ENCODE assay signal across 1 cellular context in genomic region chr18:2570772-2571199, GRCh38.
TF ChIP-seq lines count a peak whose summit lies in the region.

No MANE protein-coding gene starts in this region.

TF ChIP-seq in HepG2, 621 proteins besides CTCF, POLR2A, EP300 and RAD21 (continued from another document):
- TF ChIP-seq HMGXB4 (CRISPR knock-in tag; IDR thresholded peaks at IDR 0.05; ENCODE audit: borderline replicate concordance in 1 of 2, low read depth in 1 of 2) (peak in 1 of 2 experiments; percentile 43; a peak in 1 of 4 replicates), ZNF484 (CRISPR knock-in tag; IDR thresholded peaks at IDR 0.05; ENCODE audit: borderline replicate concordance, low read depth) (no peak), ZFP1 (CRISPR knock-in tag; IDR thresholded peaks at IDR 0.05) (no peak), ZBTB2 (CRISPR knock-in tag; IDR thresholded peaks at IDR 0.05; ENCODE audit: low read depth) (no peak), FOXJ3 (CRISPR knock-in tag; IDR thresholded peaks at IDR 0.05; ENCODE audit: borderline replicate concordance) (no peak), ZFP82 (CRISPR knock-in tag; IDR thresholded peaks at IDR 0.05; ENCODE audit: borderline replicate concordance) (0 out of 2 replicates have a peak, but pooled peaks have one; percentile 78), ZNF674 (CRISPR knock-in tag; IDR thresholded peaks at IDR 0.05; ENCODE audit: low read depth) (0 out of 2 replicates have a peak, but pooled peaks have one; percentile 47), ZFP41 (CRISPR knock-in tag; IDR thresholded peaks at IDR 0.05; ENCODE audit: borderline replicate concordance) (no peak), ZBTB10 (CRISPR knock-in tag; IDR thresholded peaks at IDR 0.05; ENCODE audit: borderline replicate concordance) (no peak), ZNF274 (CRISPR knock-in tag; IDR thresholded peaks at IDR 0.05) (no peak), LCORL (IDR thresholded peaks at IDR 0.05) (0 out of 2 replicates have a peak, but pooled peaks have one; percentile 56), LCORL (CRISPR knock-in tag; IDR thresholded peaks at IDR 0.05) (no peak; the same call in 1 of the 2 replicates), MTF2 (CRISPR knock-in tag; IDR thresholded peaks at IDR 0.05; ENCODE audit: borderline replicate concordance) (no peak), ZNF7 (CRISPR knock-in tag; IDR thresholded peaks at IDR 0.05) (no peak), ONECUT2 (CRISPR knock-in tag; IDR thresholded peaks at IDR 0.05) (no peak), ZNF550 (CRISPR knock-in tag; IDR thresholded peaks at IDR 0.05; ENCODE audit: borderline replicate concordance) (no peak), NR2F6 (IDR thresholded peaks at IDR 0.05) (no peak), NR2F6 (CRISPR knock-in tag; IDR thresholded peaks at IDR 0.05) (no peak), AHR (CRISPR knock-in tag; IDR thresholded peaks at IDR 0.05) (no peak), MTA1 (CRISPR knock-in tag; IDR thresholded peaks at IDR 0.05; ENCODE audit: borderline replicate concordance) (no peak), ZNF3 (CRISPR knock-in tag; IDR thresholded peaks at IDR 0.05) (no peak), ZNF335 (CRISPR knock-in tag; IDR thresholded peaks at IDR 0.05) (no peak), THAP8 (CRISPR knock-in tag; IDR thresholded peaks at IDR 0.05; ENCODE audit: borderline replicate concordance) (no peak), ZNF777 (CRISPR knock-in tag; IDR thresholded peaks at IDR 0.05) (no peak; the same call in 1 of the 2 replicates), SRY (CRISPR knock-in tag; IDR thresholded peaks at IDR 0.05) (peak; percentile 35; the same call in 1 of the 2 replicates), ZNF326 (CRISPR knock-in tag; IDR thresholded peaks at IDR 0.05; ENCODE audit: borderline replicate concordance) (no peak), RARG (CRISPR knock-in tag; IDR thresholded peaks at IDR 0.05; ENCODE audit: low read depth) (0 out of 2 replicates have a peak, but pooled peaks have one; percentile 36), ZNF251 (CRISPR knock-in tag; IDR thresholded peaks at IDR 0.05) (no peak)
- TF ChIP-seq, protein P1, sequence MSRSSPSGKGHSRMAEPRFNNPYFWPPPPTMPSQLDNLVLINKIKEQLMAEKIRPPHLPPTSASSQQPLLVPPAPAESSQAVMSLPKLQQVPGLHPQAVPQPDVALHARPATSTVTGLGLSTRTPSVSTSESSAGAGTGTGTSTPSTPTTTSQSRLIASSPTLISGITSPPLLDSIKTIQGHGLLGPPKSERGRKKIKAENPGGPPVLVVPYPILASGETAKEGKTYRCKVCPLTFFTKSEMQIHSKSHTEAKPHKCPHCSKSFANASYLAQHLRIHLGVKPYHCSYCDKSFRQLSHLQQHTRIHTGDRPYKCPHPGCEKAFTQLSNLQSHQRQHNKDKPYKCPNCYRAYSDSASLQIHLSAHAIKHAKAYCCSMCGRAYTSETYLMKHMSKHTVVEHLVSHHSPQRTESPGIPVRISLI (CRISPR knock-in tag; IDR thresholded peaks at IDR 0.05; ENCODE audit: borderline replicate concordance), result no peak
- TF ChIP-seq, protein P2, sequence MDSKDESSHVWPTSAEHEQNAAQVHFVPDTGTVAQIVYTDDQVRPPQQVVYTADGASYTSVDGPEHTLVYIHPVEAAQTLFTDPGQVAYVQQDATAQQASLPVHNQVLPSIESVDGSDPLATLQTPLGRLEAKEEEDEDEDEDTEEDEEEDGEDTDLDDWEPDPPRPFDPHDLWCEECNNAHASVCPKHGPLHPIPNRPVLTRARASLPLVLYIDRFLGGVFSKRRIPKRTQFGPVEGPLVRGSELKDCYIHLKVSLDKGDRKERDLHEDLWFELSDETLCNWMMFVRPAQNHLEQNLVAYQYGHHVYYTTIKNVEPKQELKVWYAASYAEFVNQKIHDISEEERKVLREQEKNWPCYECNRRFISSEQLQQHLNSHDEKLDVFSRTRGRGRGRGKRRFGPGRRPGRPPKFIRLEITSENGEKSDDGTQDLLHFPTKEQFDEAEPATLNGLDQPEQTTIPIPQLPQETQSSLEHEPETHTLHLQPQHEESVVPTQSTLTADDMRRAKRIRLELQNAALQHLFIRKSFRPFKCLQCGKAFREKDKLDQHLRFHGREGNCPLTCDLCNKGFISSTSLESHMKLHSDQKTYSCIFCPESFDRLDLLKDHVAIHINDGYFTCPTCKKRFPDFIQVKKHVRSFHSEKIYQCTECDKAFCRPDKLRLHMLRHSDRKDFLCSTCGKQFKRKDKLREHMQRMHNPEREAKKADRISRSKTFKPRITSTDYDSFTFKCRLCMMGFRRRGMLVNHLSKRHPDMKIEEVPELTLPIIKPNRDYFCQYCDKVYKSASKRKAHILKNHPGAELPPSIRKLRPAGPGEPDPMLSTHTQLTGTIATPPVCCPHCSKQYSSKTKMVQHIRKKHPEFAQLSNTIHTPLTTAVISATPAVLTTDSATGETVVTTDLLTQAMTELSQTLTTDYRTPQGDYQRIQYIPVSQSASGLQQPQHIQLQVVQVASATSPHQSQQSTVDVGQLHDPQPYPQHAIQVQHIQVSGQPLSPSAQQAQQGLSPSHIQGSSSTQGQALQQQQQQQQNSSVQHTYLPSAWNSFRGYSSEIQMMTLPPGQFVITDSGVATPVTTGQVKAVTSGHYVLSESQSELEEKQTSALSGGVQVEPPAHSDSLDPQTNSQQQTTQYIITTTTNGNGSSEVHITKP (CRISPR knock-in tag; IDR thresholded peaks at IDR 0.05; ENCODE audit: low read depth), result peak; percentile 92
- TF ChIP-seq, protein P3, sequence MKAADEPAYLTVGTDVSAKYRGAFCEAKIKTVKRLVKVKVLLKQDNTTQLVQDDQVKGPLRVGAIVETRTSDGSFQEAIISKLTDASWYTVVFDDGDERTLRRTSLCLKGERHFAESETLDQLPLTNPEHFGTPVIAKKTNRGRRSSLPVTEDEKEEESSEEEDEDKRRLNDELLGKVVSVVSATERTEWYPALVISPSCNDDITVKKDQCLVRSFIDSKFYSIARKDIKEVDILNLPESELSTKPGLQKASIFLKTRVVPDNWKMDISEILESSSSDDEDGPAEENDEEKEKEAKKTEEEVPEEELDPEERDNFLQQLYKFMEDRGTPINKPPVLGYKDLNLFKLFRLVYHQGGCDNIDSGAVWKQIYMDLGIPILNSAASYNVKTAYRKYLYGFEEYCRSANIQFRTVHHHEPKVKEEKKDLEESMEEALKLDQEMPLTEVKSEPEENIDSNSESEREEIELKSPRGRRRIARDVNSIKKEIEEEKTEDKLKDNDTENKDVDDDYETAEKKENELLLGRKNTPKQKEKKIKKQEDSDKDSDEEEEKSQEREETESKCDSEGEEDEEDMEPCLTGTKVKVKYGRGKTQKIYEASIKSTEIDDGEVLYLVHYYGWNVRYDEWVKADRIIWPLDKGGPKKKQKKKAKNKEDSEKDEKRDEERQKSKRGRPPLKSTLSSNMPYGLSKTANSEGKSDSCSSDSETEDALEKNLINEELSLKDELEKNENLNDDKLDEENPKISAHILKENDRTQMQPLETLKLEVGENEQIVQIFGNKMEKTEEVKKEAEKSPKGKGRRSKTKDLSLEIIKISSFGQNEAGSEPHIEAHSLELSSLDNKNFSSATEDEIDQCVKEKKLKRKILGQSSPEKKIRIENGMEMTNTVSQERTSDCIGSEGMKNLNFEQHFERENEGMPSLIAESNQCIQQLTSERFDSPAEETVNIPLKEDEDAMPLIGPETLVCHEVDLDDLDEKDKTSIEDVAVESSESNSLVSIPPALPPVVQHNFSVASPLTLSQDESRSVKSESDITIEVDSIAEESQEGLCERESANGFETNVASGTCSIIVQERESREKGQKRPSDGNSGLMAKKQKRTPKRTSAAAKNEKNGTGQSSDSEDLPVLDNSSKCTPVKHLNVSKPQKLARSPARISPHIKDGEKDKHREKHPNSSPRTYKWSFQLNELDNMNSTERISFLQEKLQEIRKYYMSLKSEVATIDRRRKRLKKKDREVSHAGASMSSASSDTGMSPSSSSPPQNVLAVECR (CRISPR knock-in tag; IDR thresholded peaks at IDR 0.05; ENCODE audit: borderline replicate concordance), result no peak
